Comparison of ENCODE assay signal across 12 cellular contexts in the genomic region with DNA sequence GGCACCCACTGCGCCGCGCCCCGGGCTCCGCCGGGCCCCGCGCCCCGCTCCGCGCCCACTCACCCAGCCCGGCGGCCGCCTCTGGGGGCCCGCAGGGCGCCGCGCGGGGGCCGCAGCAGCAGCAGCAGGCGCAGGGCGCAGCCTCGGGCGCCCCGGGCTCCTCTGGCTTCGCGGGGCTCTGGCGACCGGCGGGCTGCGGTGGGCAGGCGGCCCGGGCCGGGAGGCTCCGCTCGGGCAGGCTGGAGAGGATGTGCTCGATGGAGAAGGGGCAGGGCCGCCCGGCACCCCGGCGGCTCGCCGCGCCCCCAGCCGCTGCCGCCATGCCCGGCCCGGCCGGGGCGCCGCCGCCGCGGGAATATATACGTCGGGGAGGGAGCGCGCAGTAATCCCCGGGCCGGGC. TPM values are rescaled to one million over a fixed set of nuclear protein-coding genes. Genes with fewer than 3 reads are reported as not detected.
DNase-seq lines count a peak whose midpoint lies in the region; ATAC-seq and TF ChIP-seq lines count a peak whose summit lies in the region.
"Had no signal": no experiment of that assay in that cellular context is flagged by ENCODE, and none has a peak within 500 bp of the region (broad histone marks: within the 10 kb centered on the region; RNA-seq: fewer than 3 reads in every experiment).

A gene with protein sequence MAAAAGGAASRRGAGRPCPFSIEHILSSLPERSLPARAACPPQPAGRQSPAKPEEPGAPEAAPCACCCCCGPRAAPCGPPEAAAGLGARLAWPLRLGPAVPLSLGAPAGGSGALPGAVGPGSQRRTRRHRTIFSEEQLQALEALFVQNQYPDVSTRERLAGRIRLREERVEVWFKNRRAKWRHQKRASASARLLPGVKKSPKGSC (minus strand): TSS at position 331 of the 400 bp plus-strand sequence. CDS start 9 bp downstream, at position 322.

- H3K4me1 ChIP-seq in CD8-positive, alpha-beta T cell (ENCODE audit: insufficient read depth, low read length) = peaks cover 7% of the 10 kb centered on the region
- H3K4me1 ChIP-seq in HUES48 (ENCODE audit: control insufficient read depth, insufficient read depth, low read length) = no peaks in the 10 kb centered on the region; the same call in 1 of the 2 replicates
- no peaks in the 10 kb centered on the region for H3K4me1 ChIP-seq in endodermal cell (ENCODE audit: control insufficient read depth, insufficient read depth, low read length)

- H3K4me3 ChIP-seq in CD8-positive, alpha-beta T cell (ENCODE audit: low read depth, low read length) = no peak within 1 kb of the TSS
- peak within 1 kb of the TSS; percentile 44 for H3K4me3 ChIP-seq in HUES48 (ENCODE audit: low read depth, low read length)
- no peak within 1 kb of the TSS for H3K4me3 ChIP-seq in endodermal cell (ENCODE audit: low read length)
- H3K4me3 ChIP-seq: mucosa of descending colon had no signal

- ATAC-seq in CD8-positive, alpha-beta T cell = peak; percentile 14
- ATAC-seq in left lobe of liver (no peak), HG02981 (IDR thresholded peaks at IDR 0.05; ENCODE audit: unreplicated experiment) (no peak)
- ATAC-seq: mucosa of descending colon had no signal

- no peaks in the 10 kb centered on the region for H3K9me3 Mint-ChIP-seq in CD8-positive, alpha-beta T cell
- H3K9me3 Mint-ChIP-seq in endodermal cell (peaks cover 12% of the 10 kb centered on the region), osteocyte (ENCODE audit: unreplicated experiment) (no peaks in the 10 kb centered on the region)

- H3K27me3 ChIP-seq in CD8-positive, alpha-beta T cell (ENCODE audit: insufficient read depth, low read length) = peaks cover 26% of the 10 kb centered on the region
- peaks cover 83% of the 10 kb centered on the region for H3K27me3 ChIP-seq in HUES48 (ENCODE audit: control insufficient read depth, insufficient read depth, low read length)
- peaks cover 90% of the 10 kb centered on the region for H3K27me3 ChIP-seq in endodermal cell (ENCODE audit: control insufficient read depth, insufficient read depth, low read length, poor library complexity, severe bottlenecking)

- H3K27ac ChIP-seq in CD8-positive, alpha-beta T cell (ENCODE audit: low read depth, low read length) = no peak within 1 kb of the TSS
- H3K27ac ChIP-seq in HUES48 (ENCODE audit: low read depth, low read length) (no peak within 1 kb of the TSS), endodermal cell (ENCODE audit: low read depth, low read length) (no peak within 1 kb of the TSS)

- H3K4me3 Mint-ChIP-seq in CD8-positive, alpha-beta T cell = peak within 1 kb of the TSS; percentile 63
- H3K4me3 Mint-ChIP-seq in endodermal cell = peak within 1 kb of the TSS; percentile 35
- peak within 1 kb of the TSS; percentile 22 for H3K4me3 Mint-ChIP-seq in osteocyte (ENCODE audit: unreplicated experiment)

- intact Hi-C loops in CD8-positive, alpha-beta T cell (cut with DNase I, micrococcal nuclease) = loop anchor here in 1 of 2 experiments (10.0 kb wide), 1 partner anchor 965 kb away; the partner anchor contains the start of genes RANBP1 and TRMT2A

- H3K36me3 ChIP-seq in CD8-positive, alpha-beta T cell (ENCODE audit: insufficient read depth, low read length) = no peaks in the 10 kb centered on the region
- H3K36me3 ChIP-seq in HUES48 (ENCODE audit: control insufficient read depth, insufficient read depth, low read length) (no peaks in the 10 kb centered on the region), endodermal cell (ENCODE audit: control insufficient read depth, insufficient read depth, low read length) (no peaks in the 10 kb centered on the region)

- DNase-seq in CD8-positive, alpha-beta T cell = no peak
- DNase-seq in endodermal cell (peak; percentile 56), osteocyte (ENCODE audit: extremely low spot score, unreplicated experiment) (no peak), left lobe of liver (ENCODE audit: low spot score) (no peak), KG1 (lab: John Stamatoyannopoulos, UW) (no peak), HUDEP-2 (lab: John Stamatoyannopoulos, UW; ENCODE audit: unreplicated experiment in 76 of 76) (no peak)
- DNase-seq: activated gamma-delta T cell had no signal

- H3K9me3 ChIP-seq in CD8-positive, alpha-beta T cell (ENCODE audit: low read length) = no peaks in the 10 kb centered on the region
- H3K9me3 ChIP-seq in HUES48 (ENCODE audit: control insufficient read depth, insufficient read depth, low read length) (no peaks in the 10 kb centered on the region), endodermal cell (ENCODE audit: control insufficient read depth, low read length) (peaks cover 8% of the 10 kb centered on the region)
- H3K9me3 ChIP-seq: mucosa of descending colon had no signal

- H3K36me3 Mint-ChIP-seq in CD8-positive, alpha-beta T cell = no peaks in the 10 kb centered on the region
- H3K36me3 Mint-ChIP-seq in endodermal cell (ENCODE audit: low read depth) = no peaks in the 10 kb centered on the region
- no peaks in the 10 kb centered on the region for H3K36me3 Mint-ChIP-seq in osteocyte (ENCODE audit: unreplicated experiment)

- H3K27me3 Mint-ChIP-seq in CD8-positive, alpha-beta T cell (ENCODE audit: low read depth) = peaks cover 38% of the 10 kb centered on the region
- H3K27me3 Mint-ChIP-seq in endodermal cell (ENCODE audit: insufficient read depth) (peaks cover 88% of the 10 kb centered on the region), osteocyte (ENCODE audit: unreplicated experiment) (peaks cover 52% of the 10 kb centered on the region)

- TF ChIP-seq CTCF in CD8-positive, alpha-beta T cell (IDR thresholded peaks at IDR 0.05) = no peak
- TF ChIP-seq CTCF in endodermal cell (conservative IDR thresholded peaks at IDR 0.05) (no peak), osteocyte (IDR thresholded peaks at IDR 0.05) (no peak)

- CTCF ChIA-PET in CD8-positive, alpha-beta T cell (lab: Charles Lee) = no interaction called here

- WGBS in endodermal cell (ENCODE audit: insufficient coverage in 1 of 2, insufficient read length in 1 of 2), 2 experiments = 6 to 10% methylated on average over 10 to 60 of the region's 60 CpGs

- H3K27ac Mint-ChIP-seq in CD8-positive, alpha-beta T cell = no peak within 1 kb of the TSS
- H3K27ac Mint-ChIP-seq in endodermal cell = no peak within 1 kb of the TSS
- no peak within 1 kb of the TSS for H3K27ac Mint-ChIP-seq in osteocyte (ENCODE audit: unreplicated experiment)

- H3K4me1 Mint-ChIP-seq in CD8-positive, alpha-beta T cell (ENCODE audit: low read depth) = peaks cover 10% of the 10 kb centered on the region
- H3K4me1 Mint-ChIP-seq in endodermal cell (peaks cover 3% of the 10 kb centered on the region), osteocyte (ENCODE audit: unreplicated experiment) (peaks cover 4% of the 10 kb centered on the region)

- POLR2A ChIA-PET in CD8-positive, alpha-beta T cell (lab: Charles Lee) = no interaction called here

- no peak within 1 kb of the TSS for H3K9ac ChIP-seq in HUES48 (ENCODE audit: low read depth, low read length)
- H3K9ac ChIP-seq in endodermal cell (ENCODE audit: extremely low read depth, low read length, poor library complexity, severe bottlenecking) = no peak within 1 kb of the TSS

RNA-seq across cellular contexts. Expression of the gene that starts here (rescaled TPM):
- not detected for total RNA-seq in CD8-positive, alpha-beta T cell
- total RNA-seq in endodermal cell (not detected), osteocyte (not detected in 2 replicates), left lobe of liver (not detected)
- not detected for polyA plus RNA-seq in endodermal cell (2013, experiment 1 of 2)
- not detected for polyA plus RNA-seq in endodermal cell (2013, experiment 2 of 2)
- total RNA-seq: Daoy, HT1080, mucosa of descending colon had no signal

Comparison
In these comparisons a context has a peak if more than half of its experiments do, and no peak if none do; other contexts are left out.
1. Peak in ATAC-seq in CD8-positive, alpha-beta T cell; RNA of the gene not detected or under 1 TPM.
2. Peak in DNase-seq in endodermal cell; RNA of the gene not detected or under 1 TPM.